Comparison of ENCODE assay signal across 18 cellular contexts in the genomic region with DNA sequence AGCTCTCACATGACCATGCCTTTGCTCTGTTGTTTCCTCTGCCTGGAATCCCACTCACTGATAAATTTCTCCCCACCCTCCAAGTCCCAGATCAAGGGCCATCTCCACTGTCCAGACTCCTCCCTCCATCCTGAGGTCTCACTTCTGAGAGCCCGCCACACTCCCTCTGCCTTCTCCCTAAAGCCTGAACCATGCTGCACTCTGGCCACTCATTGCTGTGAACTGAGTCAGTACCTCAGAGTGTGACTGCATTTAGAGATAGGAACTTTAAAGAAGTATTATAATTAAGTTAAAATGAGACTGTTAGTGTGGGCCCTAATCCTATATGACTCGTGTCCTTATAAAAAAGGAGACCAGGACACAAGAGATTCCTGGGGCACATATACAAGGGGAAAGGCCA. TPM values are rescaled to one million over a fixed set of nuclear protein-coding genes. Genes with fewer than 3 reads are reported as not detected.
DNase-seq lines count a peak whose midpoint lies in the region; ATAC-seq and TF ChIP-seq lines count a peak whose summit lies in the region.
"Had no signal": no experiment of that assay in that cellular context is flagged by ENCODE, and none has a peak within 500 bp of the region (broad histone marks: within the 10 kb centered on the region; RNA-seq: fewer than 3 reads in every experiment).

No MANE protein-coding gene starts in this region.

- H3K9me3 ChIP-seq in CD4-positive, alpha-beta memory T cell (ENCODE audit: control insufficient read depth in 1 of 2, low read length in 2 of 2): no peaks in the 10 kb centered on the region
- H3K9me3 ChIP-seq in neural progenitor cell (ENCODE audit: low read depth) (no peaks in the 10 kb centered on the region), ovary (no peaks in the 10 kb centered on the region)
- H3K9me3 ChIP-seq: MG63 had no signal

- peaks cover 39 to 59% of the 10 kb centered on the region in 2 donors for H3K36me3 Mint-ChIP-seq in CD4-positive, alpha-beta memory T cell
- H3K36me3 Mint-ChIP-seq in central memory CD8-positive, alpha-beta T cell (ENCODE audit: insufficient read depth): peaks cover 9% of the 10 kb centered on the region
- H3K36me3 Mint-ChIP-seq in neural progenitor cell: peaks cover 11% of the 10 kb centered on the region
- no peaks in the 10 kb centered on the region for H3K36me3 Mint-ChIP-seq in nephron progenitor cell (ENCODE audit: low read depth)

- H3K36me3 ChIP-seq in CD4-positive, alpha-beta memory T cell (ENCODE audit: insufficient read depth, low read length): no peaks in the 10 kb centered on the region
- H3K36me3 ChIP-seq in neural progenitor cell: no peaks in the 10 kb centered on the region
- no peaks in the 10 kb centered on the region for H3K36me3 ChIP-seq in ovary
- H3K36me3 ChIP-seq: MG63 had no signal

- peak overlapping the region; percentile 80 to 100 (median 92) for H3K27ac Mint-ChIP-seq in CD4-positive, alpha-beta memory T cell
- peak overlapping the region; percentile 83 for H3K27ac Mint-ChIP-seq in central memory CD8-positive, alpha-beta T cell (ENCODE audit: low read depth)
- H3K27ac Mint-ChIP-seq in neural progenitor cell (peak overlapping the region; percentile 33), nephron progenitor cell (no peak overlapping the region)
- H3K27ac Mint-ChIP-seq: HFFc6 had no signal

- no peak for TF ChIP-seq POLR2A in ovary (IDR thresholded peaks at IDR 0.05)

- H3K4me3 ChIP-seq in CD4-positive, alpha-beta memory T cell (ENCODE audit: low read length in 2 of 2): no peak overlapping the region
- H3K4me3 ChIP-seq in neural progenitor cell: no peak overlapping the region
- no peak overlapping the region for H3K4me3 ChIP-seq in ovary
- H3K4me3 ChIP-seq: MG63 had no signal

- H3K4me3 Mint-ChIP-seq in CD4-positive, alpha-beta memory T cell: peak overlapping the region in 6 of 8 donors; percentile 21 to 72 (median 36)
- H3K4me3 Mint-ChIP-seq in central memory CD8-positive, alpha-beta T cell: no peak overlapping the region
- H3K4me3 Mint-ChIP-seq in neural progenitor cell: no peak overlapping the region
- no peak overlapping the region for H3K4me3 Mint-ChIP-seq in nephron progenitor cell
- H3K4me3 Mint-ChIP-seq: HFFc6 had no signal

- peaks cover 0 to 8% (median 3%) of the 10 kb centered on the region in 8 donors for H3K9me3 Mint-ChIP-seq in CD4-positive, alpha-beta memory T cell
- H3K9me3 Mint-ChIP-seq in central memory CD8-positive, alpha-beta T cell: no peaks in the 10 kb centered on the region
- peaks cover 7% of the 10 kb centered on the region for H3K9me3 Mint-ChIP-seq in neural progenitor cell
- peaks cover 8% of the 10 kb centered on the region for H3K9me3 Mint-ChIP-seq in nephron progenitor cell

- TF ChIP-seq CTCF in neural progenitor cell (IDR thresholded peaks at IDR 0.05) (no peak), nephron progenitor cell (IDR thresholded peaks at IDR 0.05) (no peak), ovary (IDR thresholded peaks at IDR 0.05) (no peak)

- no peak overlapping the region for H2AFZ ChIP-seq in neural progenitor cell (replicated peaks)

- H3K27me3 ChIP-seq in CD4-positive, alpha-beta memory T cell (ENCODE audit: insufficient read depth, low read length): no peaks in the 10 kb centered on the region
- H3K27me3 ChIP-seq in neural progenitor cell (peaks cover 81% of the 10 kb centered on the region), ovary (no peaks in the 10 kb centered on the region)
- H3K27me3 ChIP-seq: MG63 had no signal

- H4K20me1 ChIP-seq in neural progenitor cell (ENCODE audit: low read depth): peaks cover 4% of the 10 kb centered on the region

- CTCF ChIA-PET in CD4-positive, alpha-beta memory T cell (lab: Charles Lee; ENCODE audit: partially characterized antibody): interaction anchor here (1.2 to 2.6 kb wide), 2 partner anchors 10 to 26 kb away, joined by 3 to 16 read pairs; a partner anchor contains a TSS

- no peak for DNase-seq in CD4-positive, alpha-beta memory T cell
- DNase-seq in M059J (ENCODE audit: low read depth) (peak; percentile 36), neural progenitor cell (ENCODE audit: low spot score) (no peak), nephron progenitor cell (no peak), ovary (no peak)
- DNase-seq in central memory CD8-positive, alpha-beta T cell (ENCODE audit: low spot score in 2 of 2): no peak
- DNase-seq: DMS79 treated with DMSO at 0.1 percent for 48 hours, HFFc6, MG63, NCI-H1092, NCI-H146, NCI-H2081 treated with DMSO at 0.1 percent for 48 hours, NCI-H510A, SHP77 had no signal

- H3K27me3 Mint-ChIP-seq in CD4-positive, alpha-beta memory T cell: no peaks in the 10 kb centered on the region
- H3K27me3 Mint-ChIP-seq in central memory CD8-positive, alpha-beta T cell: peaks cover 10% of the 10 kb centered on the region
- peaks cover 2% of the 10 kb centered on the region for H3K27me3 Mint-ChIP-seq in neural progenitor cell (ENCODE audit: insufficient read depth, low read depth)
- H3K27me3 Mint-ChIP-seq in nephron progenitor cell (ENCODE audit: low read depth, poor library complexity): peaks cover 89% of the 10 kb centered on the region

- 60 to 91% (median 72%) methylated on average over 2 of the region's 2 CpGs for WGBS in ovary, 3 donors

- no peaks in the 10 kb centered on the region for H3K79me2 ChIP-seq in neural progenitor cell (ENCODE audit: low read depth)

- ATAC-seq in central memory CD8-positive, alpha-beta T cell (replicated peaks; ENCODE audit: extremely low read depth, poor library complexity, severe bottlenecking): no peak
- ATAC-seq in GM21526 (IDR thresholded peaks at IDR 0.05; ENCODE audit: low FRiP score, unreplicated experiment): no peak
- ATAC-seq: HepG2, Panc1 had no signal

- H3K9ac ChIP-seq in neural progenitor cell: no peak overlapping the region

- intact Hi-C loops in CD4-positive, alpha-beta memory T cell (cut with micrococcal nuclease): no loop called here
- intact Hi-C loops in ovary (cut with DNase I): no loop called here

- H3K4me1 ChIP-seq in CD4-positive, alpha-beta memory T cell (ENCODE audit: insufficient read depth, low read length): peaks cover 51% of the 10 kb centered on the region
- H3K4me1 ChIP-seq in neural progenitor cell (peaks cover 5% of the 10 kb centered on the region), ovary (ENCODE audit: insufficient read depth) (no peaks in the 10 kb centered on the region)

- H3F3A ChIP-seq in neural progenitor cell (ENCODE audit: low read depth): no peaks in the 10 kb centered on the region

- TF ChIP-seq EP300 in ovary (IDR thresholded peaks at IDR 0.05): no peak

- H3K4me2 ChIP-seq in neural progenitor cell: no peak overlapping the region

- POLR2A ChIA-PET in CD4-positive, alpha-beta memory T cell (lab: Charles Lee; ENCODE audit: partially characterized antibody): interaction anchor here (0.9 to 2.2 kb wide), 2 partner anchors 10 to 12 kb away, joined by 3 to 11 read pairs; a partner anchor contains a TSS

- peaks cover 42 to 71% (median 49%) of the 10 kb centered on the region in 4 donors for H3K4me1 Mint-ChIP-seq in CD4-positive, alpha-beta memory T cell
- peaks cover 30% of the 10 kb centered on the region for H3K4me1 Mint-ChIP-seq in central memory CD8-positive, alpha-beta T cell
- H3K4me1 Mint-ChIP-seq in neural progenitor cell (peaks cover 35% of the 10 kb centered on the region), nephron progenitor cell (peaks cover 4% of the 10 kb centered on the region)

- no peak overlapping the region for H3K27ac ChIP-seq in CD4-positive, alpha-beta memory T cell (ENCODE audit: low read depth, low read length)
- H3K27ac ChIP-seq in neural progenitor cell: no peak overlapping the region
- no peak overlapping the region for H3K27ac ChIP-seq in ovary

RNA-seq across cellular contexts. Expression of a gene that starts 9.9 kb away (rescaled TPM):
- total RNA-seq in CD4-positive, alpha-beta memory T cell: 10 to 100 TPM; 18.0 to 19.3 TPM
- polyA plus RNA-seq in CD4-positive, alpha-beta memory T cell: 1 to 10 TPM; 8.3 to 9.0 TPM
- total RNA-seq in M059J (2014; rRNA removed; shearing (Covaris generic)): 0.10 and 0.15 TPM in 2 replicates
- total RNA-seq in neural progenitor cell (ENCODE audit: low replicate concordance) (not detected in 2 replicates), ovary (under 1 TPM in 3 of 7 donors, not detected in 4; 0.22 to 0.83 (median 0.34) TPM)
- polyA plus RNA-seq in ovary: not detected
- total RNA-seq: G401, HepG2, HFFc6 had no signal
- polyA plus RNA-seq: HepG2 had no signal

Comparison
In these comparisons a context has a peak if more than half of its experiments do, and no peak if none do; other contexts are left out.
1. H3K4me3 Mint-ChIP-seq: peak in CD4-positive, alpha-beta memory T cell (6 of 8); none in central memory CD8-positive, alpha-beta T cell (single experiment), neural progenitor cell (single experiment) and nephron progenitor cell (single experiment).
2. RNA of a gene that starts 9.9 kb away (total RNA-seq): 18.0 to 19.3 TPM in CD4-positive, alpha-beta memory T cell; 0.10 to 0.15 TPM in M059J, 0.22 to 0.83 TPM in ovary and not detected in neural progenitor cell; every median in the first group is over 10 times any median in the second.